Comparison of ENCODE assay signal across 13 cellular contexts in the genomic region with DNA sequence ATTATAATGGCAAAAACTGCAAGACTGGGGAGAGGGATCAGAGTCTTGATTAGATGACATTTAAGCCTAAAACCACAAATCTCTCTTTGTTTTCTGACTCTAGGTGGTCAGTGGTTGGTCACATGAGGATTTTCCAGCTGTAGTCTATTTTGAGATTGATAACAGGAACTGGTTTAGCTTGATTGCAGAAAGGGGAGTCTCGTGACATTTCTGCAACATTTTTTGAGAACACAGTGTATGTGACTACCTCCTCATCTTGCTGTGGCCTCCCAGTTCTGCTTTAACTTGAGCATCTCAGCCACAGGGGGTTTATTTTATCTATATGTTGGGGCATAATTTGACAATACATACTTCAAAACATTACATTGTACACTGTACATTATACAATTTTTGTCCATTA.
DNase-seq lines count a peak whose midpoint lies in the region; ATAC-seq and TF ChIP-seq lines count a peak whose summit lies in the region.
"Had no signal": no experiment of that assay in that cellular context is flagged by ENCODE, and none has a peak within 500 bp of the region (broad histone marks: within the 10 kb centered on the region; RNA-seq: fewer than 3 reads in every experiment).

No MANE protein-coding gene starts in this region.

- TF ChIP-seq CTCF in heart right ventricle (IDR thresholded peaks at IDR 0.05) = no peak

- DNase-seq in left ventricle myocardium superior (no peak), heart right ventricle (no peak), MV-4-11 (lab: John Stamatoyannopoulos, UW) (peak; percentile 72), GF-D8 (lab: John Stamatoyannopoulos, UW) (no peak), COLO668 (lab: John Stamatoyannopoulos, UW; ENCODE audit: unreplicated experiment) (no peak), left colon (no peak)
- DNase-seq in stimulated activated naive CD4-positive, alpha-beta T cell treated with Interleukin-2 at 50 U/mL for 16 hours (lab: John Stamatoyannopoulos, UW) = no peak
- DNase-seq: activated naive CD4-positive, alpha-beta T cell treated with anti-CD3 and anti-CD28 coated beads, Interleukin-2, amount 50 U/mL, for 16 hours; kidney; NCI-H1436; NCI-H526 treated with DMSO at 0.1 percent for 48 hours had no signal

- ATAC-seq in left ventricle myocardium superior (peak; percentile 32), heart right ventricle (no peak), HG02840 (IDR thresholded peaks at IDR 0.05; ENCODE audit: low FRiP score, unreplicated experiment) (peak; percentile 56), left colon (no peak)

- H3K4me1 ChIP-seq in heart right ventricle = peaks cover 0 to 5% (median 0%) of the 10 kb centered on the region in 9 donors
- H3K4me1 ChIP-seq: prostate gland had no signal

- WGBS in heart right ventricle, 2 donors = 4 to 17% methylated on average over 1 of the region's 1 CpG

- no peak overlapping the region for H3K27ac ChIP-seq in heart right ventricle
- H3K27ac ChIP-seq: prostate gland had no signal

- intact Hi-C loops in left ventricle myocardium superior (cut with micrococcal nuclease) (no loop called here), heart right ventricle (cut with DNase I) (no loop called here), left colon (cut with DNase I, micrococcal nuclease) (no loop called here)

- H3K4me3 ChIP-seq in heart right ventricle = no peak overlapping the region
- H3K4me3 ChIP-seq: prostate gland had no signal

- no peaks in the 10 kb centered on the region for H3K36me3 ChIP-seq in heart right ventricle
- H3K36me3 ChIP-seq: prostate gland had no signal

- no peaks in the 10 kb centered on the region for H3K27me3 ChIP-seq in heart right ventricle

- no peaks in the 10 kb centered on the region for H3K9me3 ChIP-seq in heart right ventricle
- H3K9me3 ChIP-seq: prostate gland had no signal

Comparison
In these comparisons a context has a peak if more than half of its experiments do, and no peak if none do; other contexts are left out.
1. ATAC-seq: peak in left ventricle myocardium superior (single experiment) and HG02840 (single experiment); none in heart right ventricle (0 of 8) and left colon (single experiment).